In genomic region chr11:62013266-62014157, GRCh38 we compare ENCODE assay signal across 15 cellular contexts. TPM values are rescaled to one million over a fixed set of nuclear protein-coding genes. Genes with fewer than 3 reads are reported as not detected.
DNase-seq lines count a peak whose midpoint lies in the region; ATAC-seq and TF ChIP-seq lines count a peak whose summit lies in the region.
"Had no signal": no experiment of that assay in that cellular context is flagged by ENCODE, and none has a peak within 500 bp of the region (broad histone marks: within the 10 kb centered on the region; RNA-seq: fewer than 3 reads in every experiment).

No MANE protein-coding gene starts in this region.

- H3K36me3 Mint-ChIP-seq in Caco-2 (ENCODE audit: insufficient read depth, unreplicated experiment) (no peaks in the 10 kb centered on the region), osteocyte (ENCODE audit: unreplicated experiment) (no peaks in the 10 kb centered on the region)
- H3K36me3 Mint-ChIP-seq: memory B cell had no signal

- H3K9me3 ChIP-seq in Caco-2 = no peaks in the 10 kb centered on the region

- no peak for TF ChIP-seq CTCF in Caco-2 (IDR thresholded peaks at IDR 0.05; ENCODE audit: insufficient read depth in 1 of 2, low read depth in 1 of 2, low read length in 1 of 2, severe bottlenecking in 1 of 2, unreplicated experiment in 1 of 2)
- no peak for TF ChIP-seq CTCF in epithelial cell of esophagus (IDR thresholded peaks at IDR 0.05; ENCODE audit: insufficient read depth, low read depth, low read length, missing control alignments)
- TF ChIP-seq CTCF in osteocyte (IDR thresholded peaks at IDR 0.05) = no peak

- H3K4me3 ChIP-seq in Caco-2 (ENCODE audit: low read depth, low read length) = no peak overlapping the region
- H3K4me3 ChIP-seq in epithelial cell of esophagus (ENCODE audit: low read length) = no peak overlapping the region

- CTCF ChIA-PET in Caco-2 (lab: Charles Lee) = interaction anchor here (0.6 kb wide), 1 partner anchor 37 kb away, joined by 4 read pairs; no protein-coding TSS in a partner anchor

- H3K36me3 ChIP-seq in Caco-2 (ENCODE audit: control insufficient read depth, insufficient read depth, low read length) = no peaks in the 10 kb centered on the region

- peak overlapping the region; percentile 51 for H3K27ac Mint-ChIP-seq in Caco-2 (ENCODE audit: unreplicated experiment)
- H3K27ac Mint-ChIP-seq in osteocyte (ENCODE audit: unreplicated experiment) = peak overlapping the region; percentile 69
- H3K27ac Mint-ChIP-seq: activated T-cell treated with anti-CD3 and anti-CD28 coated beads, Interleukin-2, amount 50 U/mL, for 24 hours; H9; memory B cell had no signal

- no peaks in the 10 kb centered on the region for H3K27me3 ChIP-seq in Caco-2 (replicated peaks; ENCODE audit: control insufficient read depth, insufficient read depth, low read length)

- H3K4me3 Mint-ChIP-seq in Caco-2 (ENCODE audit: unreplicated experiment) (no peak overlapping the region), osteocyte (ENCODE audit: unreplicated experiment) (no peak overlapping the region)
- H3K4me3 Mint-ChIP-seq: activated T-cell treated with anti-CD3 and anti-CD28 coated beads, Interleukin-2, amount 50 U/mL, for 24 hours; H9; memory B cell had no signal

- H3K27me3 Mint-ChIP-seq in Caco-2 (ENCODE audit: insufficient read depth, unreplicated experiment) (no peaks in the 10 kb centered on the region), osteocyte (ENCODE audit: unreplicated experiment) (no peaks in the 10 kb centered on the region)

- no TSS peak for BruUV-seq in Caco-2 (replicated peaks; lab: Mats Ljungman, UMichigan)

- H3K9me3 Mint-ChIP-seq in Caco-2 (ENCODE audit: unreplicated experiment) (no peaks in the 10 kb centered on the region), osteocyte (ENCODE audit: unreplicated experiment) (no peaks in the 10 kb centered on the region)
- H3K9me3 Mint-ChIP-seq: activated T-cell treated with anti-CD3 and anti-CD28 coated beads, Interleukin-2, amount 50 U/mL, for 24 hours; H9; memory B cell had no signal

- H3K4me1 ChIP-seq in Caco-2 = peaks cover 30% of the 10 kb centered on the region

- POLR2A ChIA-PET in Caco-2 (lab: Charles Lee) = no interaction called here

- ATAC-seq in HG03039 (IDR thresholded peaks at IDR 0.05; ENCODE audit: unreplicated experiment) = no peak
- no peak for ATAC-seq in GM21390 (IDR thresholded peaks at IDR 0.05; ENCODE audit: unreplicated experiment)

- H3K4me1 Mint-ChIP-seq in Caco-2 (ENCODE audit: low read depth, unreplicated experiment) (peaks cover 20% of the 10 kb centered on the region), osteocyte (ENCODE audit: unreplicated experiment) (peaks cover 24% of the 10 kb centered on the region)
- H3K4me1 Mint-ChIP-seq: memory B cell had no signal

- DNase-seq in Caco-2 (no peak), NCI-H226 (peak; percentile 98), epithelial cell of esophagus (ENCODE audit: low read depth) (peak; percentile 78), osteocyte (ENCODE audit: extremely low spot score, unreplicated experiment) (peak; percentile 89), cortex of kidney (lab: John Stamatoyannopoulos, UW) (no peak)
- no peak for DNase-seq in activated CD4-positive, alpha-beta T cell treated with anti-CD3 and anti-CD28 coated beads, Interleukin-2, amount 50 U/mL, for 1 hour
- DNase-seq: activated T-cell treated with anti-CD3 and anti-CD28 coated beads, Interleukin-2, amount 50 U/mL, for 24 hours; effector memory CD4-positive, alpha-beta T cell; H9; hypothalamus; NCI-H524 treated with DMSO at 0.1 percent for 48 hours; stimulated activated naive CD4-positive, alpha-beta T cell had no signal

- intact Hi-C loops in Caco-2 (cut with micrococcal nuclease; ENCODE audit: unreplicated experiment) = no loop called here

RNA-seq across cellular contexts. Expression of gene FTH1, which starts 46.1 kb away (rescaled TPM):
- total RNA-seq in Caco-2 (2022) = 1,282 and 1,565 TPM in 2 replicates
- total RNA-seq in osteocyte = 2,993 and 3,020 TPM in 2 replicates

Comparison
In these comparisons a context has a peak if more than half of its experiments do, and no peak if none do; other contexts are left out.
1. DNase-seq: peak in NCI-H226 (single experiment), epithelial cell of esophagus (single experiment) and osteocyte (single experiment); none in Caco-2 (0 of 2), cortex of kidney (single experiment) and activated CD4-positive, alpha-beta T cell treated with anti-CD3 and anti-CD28 coated beads, Interleukin-2, amount 50 U/mL, for 1 hour (single experiment).